Comparison of ENCODE assay signal across 11 cellular contexts in genomic region chr17:688100-688989, GRCh38. TPM values are rescaled to one million over a fixed set of nuclear protein-coding genes. Genes with fewer than 3 reads are reported as not detected.
DNase-seq lines count a peak whose midpoint lies in the region; ATAC-seq and TF ChIP-seq lines count a peak whose summit lies in the region.
"Had no signal": no experiment of that assay in that cellular context is flagged by ENCODE, and none has a peak within 500 bp of the region (broad histone marks: within the 10 kb centered on the region; RNA-seq: fewer than 3 reads in every experiment).

No MANE protein-coding gene starts in this region.

- no peak for ATAC-seq in HG03342 (IDR thresholded peaks at IDR 0.05; ENCODE audit: unreplicated experiment)

- TF ChIP-seq CTCF in OCI-LY1 (IDR thresholded peaks at IDR 0.05; ENCODE audit: low read length) (peak; percentile 3; the same call in 1 of the 2 replicates), esophagus muscularis mucosa (IDR thresholded peaks at IDR 0.05) (peak; percentile 38 to 48 (median 42)), sigmoid colon (IDR thresholded peaks at IDR 0.05) (peak in 3 of 4 experiments; percentile 10 to 21 (median 20))

- H3K4me1 Mint-ChIP-seq in activated CD4-positive, alpha-beta T cell treated with anti-CD3 and anti-CD28 coated beads, Interleukin-2, amount 10 ng/mL, durations not matched to agents 24 days and 14 days, result peaks cover 9% of the 10 kb centered on the region

- no peaks in the 10 kb centered on the region for H4K20me1 ChIP-seq in OCI-LY1 (ENCODE audit: insufficient read depth, low read length)

- no peak overlapping the region for H3K27ac Mint-ChIP-seq in activated CD4-positive, alpha-beta T cell treated with anti-CD3 and anti-CD28 coated beads, Interleukin-2, amount 10 ng/mL, durations not matched to agents 24 days and 14 days
- H3K27ac Mint-ChIP-seq: activated naive CD8-positive, alpha-beta T cell treated with anti-CD3 and anti-CD28 coated beads, Interleukin-2, amount 10 ng/mL, durations not matched to agents 7 days and 5 days had no signal

- H3K79me2 ChIP-seq in OCI-LY1 (ENCODE audit: insufficient read depth, low read length), result no peaks in the 10 kb centered on the region

- no peak overlapping the region for H3K4me3 Mint-ChIP-seq in activated CD4-positive, alpha-beta T cell treated with anti-CD3 and anti-CD28 coated beads, Interleukin-2, amount 10 ng/mL, durations not matched to agents 24 days and 14 days
- H3K4me3 Mint-ChIP-seq: activated naive CD8-positive, alpha-beta T cell treated with anti-CD3 and anti-CD28 coated beads, Interleukin-2, amount 10 ng/mL, durations not matched to agents 7 days and 5 days had no signal

- no peaks in the 10 kb centered on the region for H3K9me2 ChIP-seq in OCI-LY1 (ENCODE audit: low read depth, low read length)

- peak; percentile 73 for DNase-seq in activated CD4-positive, alpha-beta T cell treated with anti-CD3 and anti-CD28 coated beads, Interleukin-2, amount 10 ng/mL, durations not matched to agents 24 days and 14 days
- no peak for DNase-seq in activated CD4-positive, alpha-beta T cell treated with anti-CD3 and anti-CD28 coated beads for 4 hours
- DNase-seq in esophagus muscularis mucosa (ENCODE audit: extremely low spot score) (no peak), sigmoid colon (no peak), amniotic stem cell (lab: John Stamatoyannopoulos, UW) (no peak), NCI-H524 treated with DMSO at 0.1 percent for 48 hours (lab: John Stamatoyannopoulos, UW) (no peak)
- DNase-seq: activated naive CD8-positive, alpha-beta T cell treated with anti-CD3 and anti-CD28 coated beads, Interleukin-2, amount 10 ng/mL, durations not matched to agents 7 days and 5 days had no signal

- no peak overlapping the region for H3K27ac ChIP-seq in OCI-LY1 (ENCODE audit: low read depth, low read length, poor library complexity, severe bottlenecking)
- H3K27ac ChIP-seq in esophagus muscularis mucosa (replicated peaks in 1 of 4), result no peak overlapping the region
- no peak overlapping the region for H3K27ac ChIP-seq in sigmoid colon
- H3K27ac ChIP-seq: C4-2B, SK-N-MC had no signal

- WGBS in esophagus muscularis mucosa, result 76% methylated on average over 18 of the region's 18 CpGs
- 55 to 71% methylated on average over 18 of the region's 18 CpGs for WGBS in sigmoid colon, 2 donors

- H3K9me3 ChIP-seq in OCI-LY1 (ENCODE audit: low read length) (no peaks in the 10 kb centered on the region), esophagus muscularis mucosa (no peaks in the 10 kb centered on the region), sigmoid colon (no peaks in the 10 kb centered on the region)

- H3K36me3 ChIP-seq in OCI-LY1 (ENCODE audit: insufficient read depth, low read length), result peaks cover 39% of the 10 kb centered on the region; the same call in 1 of the 2 replicates
- H3K36me3 ChIP-seq in esophagus muscularis mucosa, result peaks cover 8 to 66% (median 43%) of the 10 kb centered on the region in 4 donors
- H3K36me3 ChIP-seq in sigmoid colon, result peaks cover 0 to 45% (median 5%) of the 10 kb centered on the region in 4 donors

- H3K4me3 ChIP-seq in OCI-LY1 (ENCODE audit: low read depth, low read length, poor library complexity, severe bottlenecking) (no peak overlapping the region), esophagus muscularis mucosa (no peak overlapping the region), sigmoid colon (no peak overlapping the region)
- H3K4me3 ChIP-seq: SK-N-MC had no signal

- H3K4me2 ChIP-seq in OCI-LY1 (ENCODE audit: low read length), result no peak overlapping the region

- peaks cover 31% of the 10 kb centered on the region for H3K36me3 Mint-ChIP-seq in activated CD4-positive, alpha-beta T cell treated with anti-CD3 and anti-CD28 coated beads, Interleukin-2, amount 10 ng/mL, durations not matched to agents 24 days and 14 days (ENCODE audit: low read depth)

- no peak overlapping the region for H2AFZ ChIP-seq in OCI-LY1 (ENCODE audit: low read length)

- H3F3A ChIP-seq in OCI-LY1 (ENCODE audit: insufficient read depth, low read length), result peaks cover 5% of the 10 kb centered on the region; the same call in 1 of the 2 replicates

- H3K9ac ChIP-seq in OCI-LY1 (ENCODE audit: low read length), result no peak overlapping the region

- no peaks in the 10 kb centered on the region for H3K9me3 Mint-ChIP-seq in activated CD4-positive, alpha-beta T cell treated with anti-CD3 and anti-CD28 coated beads, Interleukin-2, amount 10 ng/mL, durations not matched to agents 24 days and 14 days
- H3K9me3 Mint-ChIP-seq: activated naive CD8-positive, alpha-beta T cell treated with anti-CD3 and anti-CD28 coated beads, Interleukin-2, amount 10 ng/mL, durations not matched to agents 7 days and 5 days had no signal

- TF ChIP-seq EP300 in esophagus muscularis mucosa (IDR thresholded peaks at IDR 0.05) (no peak), sigmoid colon (IDR thresholded peaks at IDR 0.05) (no peak)

- H3K4me1 ChIP-seq in OCI-LY1 (ENCODE audit: insufficient read depth, low read length, severe bottlenecking) (no peaks in the 10 kb centered on the region), esophagus muscularis mucosa (peaks cover 0 to 2% (median under 1%) of the 10 kb centered on the region in 4 donors), sigmoid colon (peaks cover 0 to 18% (median 0%) of the 10 kb centered on the region in 4 donors)

- no peak for TF ChIP-seq POLR2A in esophagus muscularis mucosa (IDR thresholded peaks at IDR 0.05; ENCODE audit: low read depth)
- TF ChIP-seq POLR2A in sigmoid colon (IDR thresholded peaks at IDR 0.05), result no peak

- H3K27me3 ChIP-seq in OCI-LY1 (ENCODE audit: insufficient read depth, low read length) (no peaks in the 10 kb centered on the region), esophagus muscularis mucosa (no peaks in the 10 kb centered on the region), sigmoid colon (no peaks in the 10 kb centered on the region)

- H3K27me3 Mint-ChIP-seq in activated CD4-positive, alpha-beta T cell treated with anti-CD3 and anti-CD28 coated beads, Interleukin-2, amount 10 ng/mL, durations not matched to agents 24 days and 14 days, result no peaks in the 10 kb centered on the region
- H3K27me3 Mint-ChIP-seq: activated naive CD8-positive, alpha-beta T cell treated with anti-CD3 and anti-CD28 coated beads, Interleukin-2, amount 10 ng/mL, durations not matched to agents 7 days and 5 days had no signal

- intact Hi-C loops in activated CD4-positive, alpha-beta T cell treated with anti-CD3 and anti-CD28 coated beads, Interleukin-2, amount 10 ng/mL, durations not matched to agents 24 days and 14 days (cut with micrococcal nuclease), result loop anchor here (5.0 kb wide), 1 partner anchor 276 kb away; a partner anchor contains a TSS
- intact Hi-C loops in esophagus muscularis mucosa (cut with DNase I) (no loop called here), sigmoid colon (cut with DNase I) (no loop called here)

RNA-seq across cellular contexts. Expression of gene VPS53, which starts 26.3 kb away (rescaled TPM):
- total RNA-seq in activated CD4-positive, alpha-beta T cell treated with anti-CD3 and anti-CD28 coated beads, Interleukin-2, amount 10 ng/mL, durations not matched to agents 24 days and 14 days, result 88.9 and 90.6 TPM in 2 replicates
- 10 to 100 TPM; 19.9 to 24.9 (median 22.8) TPM for total RNA-seq in esophagus muscularis mucosa
- 10 to 100 TPM; 15.3 to 28.5 (median 23.5) TPM for total RNA-seq in sigmoid colon
- 10 to 100 TPM in 2 of 3 donors, 1 to 10 TPM in 1; 4.6 to 20.8 (median 10.2) TPM for polyA plus RNA-seq in sigmoid colon

RNA-seq across cellular contexts. Expression of gene TLCD3A, which starts 44.1 kb away (rescaled TPM):
- total RNA-seq in activated CD4-positive, alpha-beta T cell treated with anti-CD3 and anti-CD28 coated beads, Interleukin-2, amount 10 ng/mL, durations not matched to agents 24 days and 14 days, result 42.3 and 43.1 TPM in 2 replicates
- total RNA-seq in esophagus muscularis mucosa (10 to 100 TPM in 1 of 4 donors, 1 to 10 TPM in 3; 2.1 to 10.8 (median 5.1) TPM), sigmoid colon (1 to 10 TPM; 2.6 to 9.4 (median 3.5) TPM)
- 10 to 100 TPM in 1 of 3 donors, 1 to 10 TPM in 2; 1.8 to 10.3 (median 4.8) TPM for polyA plus RNA-seq in sigmoid colon
